Comparison of ENCODE assay signal across 14 cellular contexts in the genomic region with DNA sequence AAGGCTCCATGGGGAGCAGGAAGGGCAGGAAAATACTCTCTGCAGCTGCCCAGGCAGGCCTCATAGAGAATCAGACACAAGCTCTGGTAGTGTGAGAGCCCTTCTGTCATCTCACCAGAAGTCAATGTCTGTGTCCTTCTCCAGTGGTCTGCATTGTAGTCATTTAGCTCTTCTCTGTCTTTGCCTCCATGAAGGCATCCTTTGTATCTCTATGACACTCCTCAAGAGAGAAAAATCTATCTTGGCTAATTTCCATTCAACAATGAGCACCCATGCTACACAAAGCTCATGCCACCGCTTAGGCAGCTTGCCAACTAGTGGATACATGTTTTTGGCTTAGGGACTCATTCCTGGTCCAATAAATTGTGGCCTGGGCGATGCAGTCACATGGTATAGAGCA.
"Had no signal": no experiment of that assay in that cellular context is flagged by ENCODE, and none has a peak within 500 bp of the region (broad histone marks: within the 10 kb centered on the region; RNA-seq: fewer than 3 reads in every experiment).

No MANE protein-coding gene starts in this region.

- H3K4me1 ChIP-seq: colonic mucosa had no signal

- DNase-seq: activated gamma-delta T cell treated with Interleukin-2 at 50 U/mL for 16 hours; activated T-cell treated with anti-CD3 and anti-CD28 coated beads, Interleukin-2, amount 50 U/mL, for 1 hour; aorta; brain microvascular endothelial cell; colonic mucosa; gastrocnemius medialis; left colon; mesendoderm; naive B cell; stimulated activated CD4-positive, alpha-beta T cell treated with anti-CD3 and anti-CD28 coated beads, Interleukin-4, amount 100 ng/mL, for 1 hour; stimulated activated naive CD4-positive, alpha-beta T cell; T-helper 1 cell; tibial artery had no signal

- H3K4me3 ChIP-seq: colonic mucosa, esophagus muscularis mucosa, gastrocnemius medialis, tibial artery had no signal

- H3K9me3 ChIP-seq: colonic mucosa, esophagus muscularis mucosa, gastrocnemius medialis, tibial artery had no signal

- H3K27ac ChIP-seq: brain microvascular endothelial cell, colonic mucosa, esophagus muscularis mucosa, gastrocnemius medialis, tibial artery had no signal

- H3K36me3 ChIP-seq: brain microvascular endothelial cell, colonic mucosa, esophagus muscularis mucosa, gastrocnemius medialis, tibial artery had no signal
